Comparison of ENCODE assay signal across 1 cellular context in genomic region chr20:34717230-34718095, GRCh38.
TF ChIP-seq lines count a peak whose summit lies in the region.

No MANE protein-coding gene starts in this region.

TF ChIP-seq in HepG2, 621 proteins besides CTCF, POLR2A, EP300 and RAD21 (continued from another document and continues in another):
- no peak for TF ChIP-seq ZNF720 (CRISPR knock-in tag; IDR thresholded peaks at IDR 0.05)
- TF ChIP-seq ZNF781 (CRISPR knock-in tag; IDR thresholded peaks at IDR 0.05; ENCODE audit: borderline replicate concordance, not compliant biosample characterization), result no peak
- no peak for TF ChIP-seq PATZ1 (CRISPR knock-in tag; IDR thresholded peaks at IDR 0.05)
- peak; percentile 40; the same call in 1 of the 2 replicates for TF ChIP-seq MIER3 (CRISPR knock-in tag; IDR thresholded peaks at IDR 0.05; ENCODE audit: borderline replicate concordance)
- TF ChIP-seq PREB (CRISPR knock-in tag; IDR thresholded peaks at IDR 0.05), result no peak
- no peak for TF ChIP-seq ZNF263 (CRISPR knock-in tag; IDR thresholded peaks at IDR 0.05)
- TF ChIP-seq SIX1 (CRISPR knock-in tag; IDR thresholded peaks at IDR 0.05; ENCODE audit: borderline replicate concordance), result peak; percentile 35; the same call in 1 of the 2 replicates
- TF ChIP-seq ZFP91 (CRISPR knock-in tag; IDR thresholded peaks at IDR 0.05; ENCODE audit: borderline replicate concordance), result 0 out of 2 replicates have a peak, but pooled peaks have one; percentile 42
- TF ChIP-seq GABPA (IDR thresholded peaks at IDR 0.05; ENCODE audit: low read depth, low read length), result no peak
- no peak for TF ChIP-seq GABPA (CRISPR knock-in tag; IDR thresholded peaks at IDR 0.05; ENCODE audit: low read depth)
- TF ChIP-seq IKZF5 (CRISPR knock-in tag; IDR thresholded peaks at IDR 0.05), result peak; percentile 64
- no peak for TF ChIP-seq PAX8 (CRISPR knock-in tag; IDR thresholded peaks at IDR 0.05; ENCODE audit: borderline replicate concordance)
- TF ChIP-seq PRPF4 (IDR thresholded peaks at IDR 0.05; ENCODE audit: low read depth, low read length, poor library complexity, severe bottlenecking), result no peak
- no peak for TF ChIP-seq PBX3 (CRISPR knock-in tag; IDR thresholded peaks at IDR 0.05; ENCODE audit: borderline replicate concordance)
- no peak for TF ChIP-seq ZHX1 (CRISPR knock-in tag; IDR thresholded peaks at IDR 0.05; ENCODE audit: low read depth)
- no peak for TF ChIP-seq TOPORS (CRISPR knock-in tag; IDR thresholded peaks at IDR 0.05)
- no peak for TF ChIP-seq ZNF207 (IDR thresholded peaks at IDR 0.05; ENCODE audit: borderline replicate concordance)
- peak; percentile 97 for TF ChIP-seq ZMYM2 (CRISPR knock-in tag; IDR thresholded peaks at IDR 0.05)
- no peak for TF ChIP-seq ARID4A (CRISPR knock-in tag; IDR thresholded peaks at IDR 0.05; ENCODE audit: borderline replicate concordance)
- TF ChIP-seq ZNF563 (CRISPR knock-in tag; IDR thresholded peaks at IDR 0.05), result no peak
- no peak for TF ChIP-seq ZNF407 (CRISPR knock-in tag; IDR thresholded peaks at IDR 0.05; ENCODE audit: not compliant biosample characterization)
- no peak for TF ChIP-seq ZNF674 (CRISPR knock-in tag; IDR thresholded peaks at IDR 0.05; ENCODE audit: low read depth)
- peak; percentile 24; the same call in 1 of the 2 replicates for TF ChIP-seq STAT6 (CRISPR knock-in tag; IDR thresholded peaks at IDR 0.05; ENCODE audit: borderline replicate concordance)
- TF ChIP-seq HDAC6 (IDR thresholded peaks at IDR 0.05; ENCODE audit: low read depth, low read length), result no peak
- no peak for TF ChIP-seq DNMT3B (CRISPR knock-in tag; conservative IDR thresholded peaks at IDR 0.05)
- no peak for TF ChIP-seq MED8 (CRISPR knock-in tag; IDR thresholded peaks at IDR 0.05; ENCODE audit: insufficient replicate concordance)
- TF ChIP-seq ZNF468 (CRISPR knock-in tag; IDR thresholded peaks at IDR 0.05), result no peak
